In the genomic region with DNA sequence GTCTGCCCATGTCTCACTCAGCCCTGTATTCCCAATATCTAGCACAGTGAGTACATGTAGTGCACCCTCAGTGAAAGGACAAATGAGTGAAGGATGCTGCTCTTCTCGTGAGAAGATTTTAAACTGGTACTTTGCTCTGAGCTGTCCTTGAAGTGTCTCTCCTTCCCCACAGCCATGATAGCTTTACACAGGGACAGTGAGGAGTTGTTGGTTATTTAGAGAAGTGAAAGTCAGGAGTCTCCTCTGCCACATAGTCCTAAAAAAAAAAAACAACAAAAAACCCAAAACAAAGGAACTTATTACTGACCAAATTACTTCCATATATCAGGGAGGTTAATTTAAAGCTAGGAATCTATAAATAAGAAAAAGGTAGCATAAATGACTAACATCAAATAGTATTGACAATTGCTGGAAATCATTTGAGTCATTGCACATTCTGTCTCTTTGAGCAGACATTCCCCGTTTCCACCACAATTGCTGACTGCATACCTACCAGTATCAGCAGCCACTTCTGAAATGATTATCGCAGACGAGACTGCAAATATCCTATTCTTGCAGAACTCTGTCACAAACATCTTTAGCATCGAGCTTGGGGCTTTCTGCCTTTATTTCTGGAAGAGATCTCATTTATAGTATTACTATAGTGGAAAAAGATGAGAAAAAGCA, we compare ENCODE assay signal across 8 cellular contexts.
DNase-seq lines count a peak whose midpoint lies in the region; ATAC-seq and TF ChIP-seq lines count a peak whose summit lies in the region.

No MANE protein-coding gene starts in this region.

- TF ChIP-seq POLR2A in Peyer's patch (IDR thresholded peaks at IDR 0.05), result no peak

- no peaks in the 10 kb centered on the region for H3K36me3 ChIP-seq in CD8-positive, alpha-beta memory T cell (ENCODE audit: insufficient read depth, low read length)
- no peaks in the 10 kb centered on the region for H3K36me3 ChIP-seq in Peyer's patch
- H3K36me3 ChIP-seq in mesenchymal stem cell (ENCODE audit: control insufficient read depth in 1 of 2, insufficient read depth in 2 of 2, low read depth in 1 of 2, low read length in 2 of 2), result no peaks in the 10 kb centered on the region
- no peaks in the 10 kb centered on the region for H3K36me3 ChIP-seq in BE2C

- H3K23ac ChIP-seq in mesenchymal stem cell (ENCODE audit: low read length in 2 of 2), result no peak overlapping the region

- H3K4me3 Mint-ChIP-seq in CD8-positive, alpha-beta memory T cell, result peak overlapping the region in 2 of 7 donors; percentile 16 to 52

- H3K27me3 ChIP-seq in CD8-positive, alpha-beta memory T cell (ENCODE audit: insufficient read depth, low read length, poor library complexity, severe bottlenecking), result no peaks in the 10 kb centered on the region
- H3K27me3 ChIP-seq in Peyer's patch (no peaks in the 10 kb centered on the region), mesenchymal stem cell (ENCODE audit: control insufficient read depth in 1 of 2, insufficient read depth in 1 of 2, low read length in 2 of 2) (no peaks in the 10 kb centered on the region), BE2C (no peaks in the 10 kb centered on the region)

- H4K91ac ChIP-seq in mesenchymal stem cell (ENCODE audit: low read length), result peak overlapping the region; percentile 57

- H3K4ac ChIP-seq in mesenchymal stem cell (ENCODE audit: low read depth in 1 of 2, low read length in 2 of 2), result peak overlapping the region in 1 of 2 experiments; percentile 19

- no peaks in the 10 kb centered on the region for H3K79me1 ChIP-seq in mesenchymal stem cell (replicated peaks; ENCODE audit: low read length, poor library complexity, severe bottlenecking)

- H2BK5ac ChIP-seq in mesenchymal stem cell (ENCODE audit: low read depth, low read length, poor library complexity, severe bottlenecking), result no peak overlapping the region

- peaks cover 0 to 5% (median 0%) of the 10 kb centered on the region in 3 donors for H3K36me3 Mint-ChIP-seq in CD8-positive, alpha-beta memory T cell

- peak overlapping the region; percentile 66 for H2BK120ac ChIP-seq in mesenchymal stem cell (ENCODE audit: low read depth, low read length)

- H2BK15ac ChIP-seq in mesenchymal stem cell (ENCODE audit: low read depth, poor library complexity, severe bottlenecking), result peak overlapping the region; percentile 1

- H3K9me3 Mint-ChIP-seq in CD8-positive, alpha-beta memory T cell, result peaks cover 0 to 2% (median 0%) of the 10 kb centered on the region in 5 donors

- DNase-seq in CD8-positive, alpha-beta memory T cell, result no peak
- DNase-seq in Peyer's patch, result no peak
- no peak for DNase-seq in mesenchymal stem cell
- DNase-seq in SK-N-DZ (ENCODE audit: low spot score), result no peak
- DNase-seq in BE2C, result no peak
- no peak for DNase-seq in hippocampal formation (lab: John Stamatoyannopoulos, UW)
- DNase-seq in NCI-H226, result no peak

- no peak overlapping the region for H3K9ac ChIP-seq in mesenchymal stem cell (ENCODE audit: low read length)

- H3K9me3 ChIP-seq in CD8-positive, alpha-beta memory T cell (ENCODE audit: low read length), result no peaks in the 10 kb centered on the region
- no peaks in the 10 kb centered on the region for H3K9me3 ChIP-seq in Peyer's patch
- H3K9me3 ChIP-seq in mesenchymal stem cell (ENCODE audit: control insufficient read depth, low read length), result no peaks in the 10 kb centered on the region
- H3K9me3 ChIP-seq in BE2C, result no peaks in the 10 kb centered on the region

- no peak for TF ChIP-seq CTCF in Peyer's patch (IDR thresholded peaks at IDR 0.05)
- TF ChIP-seq CTCF in BE2C (IDR thresholded peaks at IDR 0.05; ENCODE audit: low read depth, low read length), result no peak

- no peak overlapping the region for H3K4me3 ChIP-seq in CD8-positive, alpha-beta memory T cell (ENCODE audit: low read length)
- H3K4me3 ChIP-seq in Peyer's patch (no peak overlapping the region), mesenchymal stem cell (ENCODE audit: insufficient read depth in 1 of 2, low read depth in 1 of 2, low read length in 2 of 2) (no peak overlapping the region), BE2C (ENCODE audit: low read depth, low read length) (no peak overlapping the region)

- H3K14ac ChIP-seq in mesenchymal stem cell (ENCODE audit: low read length in 2 of 2), result no peak overlapping the region

- peak overlapping the region; percentile 64 to 86 for H3K18ac ChIP-seq in mesenchymal stem cell (ENCODE audit: low read depth in 1 of 2, low read length in 2 of 2)

- no peak overlapping the region for H3K4me2 ChIP-seq in mesenchymal stem cell (ENCODE audit: low read length, poor library complexity, severe bottlenecking)

- CTCF ChIA-PET in CD8-positive, alpha-beta memory T cell (lab: Charles Lee), result interaction anchor here (1.0 kb wide), 1 partner anchor 10 kb away, joined by 3 read pairs; no protein-coding TSS in a partner anchor

- H4K8ac ChIP-seq in mesenchymal stem cell (ENCODE audit: low read length), result no peak overlapping the region

- peak overlapping the region; percentile 43 to 93 (median 82) for H3K27ac Mint-ChIP-seq in CD8-positive, alpha-beta memory T cell

- peaks cover 68% of the 10 kb centered on the region for H3K4me1 ChIP-seq in CD8-positive, alpha-beta memory T cell (ENCODE audit: insufficient read depth, low read length)
- H3K4me1 ChIP-seq in Peyer's patch (peaks cover 0 to 15% (median 7%) of the 10 kb centered on the region in 4 donors), mesenchymal stem cell (ENCODE audit: control insufficient read depth, insufficient read depth, low read depth, low read length) (peaks cover 2% of the 10 kb centered on the region), BE2C (peaks cover 31% of the 10 kb centered on the region)

- H3K4me1 Mint-ChIP-seq in CD8-positive, alpha-beta memory T cell, result peaks cover 32 to 46% (median 38%) of the 10 kb centered on the region in 3 donors

- H3K27me3 Mint-ChIP-seq in CD8-positive, alpha-beta memory T cell, result peaks cover 0 to 1% of the 10 kb centered on the region in 2 donors

- POLR2A ChIA-PET in CD8-positive, alpha-beta memory T cell (lab: Charles Lee), result interaction anchor here (0.7 kb wide), 1 partner anchor 262 kb away, joined by 3 read pairs; no protein-coding TSS in a partner anchor

- WGBS in mesenchymal stem cell, result 60% methylated on average over 5 of the region's 5 CpGs

- H2AK5ac ChIP-seq in mesenchymal stem cell (ENCODE audit: low read length, severe bottlenecking), result no peak overlapping the region

- H2BK12ac ChIP-seq in mesenchymal stem cell (ENCODE audit: low read length in 2 of 2), result peak overlapping the region; percentile 41 to 65

- no peak overlapping the region for H2AFZ ChIP-seq in mesenchymal stem cell (ENCODE audit: low read depth, low read length)

- H3K27ac ChIP-seq in CD8-positive, alpha-beta memory T cell (ENCODE audit: low read depth, low read length), result no peak overlapping the region
- H3K27ac ChIP-seq in Peyer's patch (peak overlapping the region in 3 of 4 donors; percentile 35 to 64 (median 54)), mesenchymal stem cell (ENCODE audit: low read length, poor library complexity, severe bottlenecking) (no peak overlapping the region)

- ATAC-seq in GM21381 (IDR thresholded peaks at IDR 0.05; ENCODE audit: unreplicated experiment), result peak; percentile 2

Comparison
In these comparisons a context has a peak if more than half of its experiments do, and no peak if none do; other contexts are left out.
1. H3K27ac ChIP-seq: peak in Peyer's patch (3 of 4); none in CD8-positive, alpha-beta memory T cell (single experiment) and mesenchymal stem cell (single experiment).